ENCODE assay signal across 8 cellular contexts in genomic region chr5:10248378-10249260, GRCh38. TPM values are rescaled to one million over a fixed set of nuclear protein-coding genes. Genes with fewer than 3 reads are reported as not detected.
DNase-seq lines count a peak whose midpoint lies in the region; ATAC-seq lines count a peak whose summit lies in the region.

No MANE protein-coding gene starts in this region.

- H4K8ac ChIP-seq in neuronal stem cell (ENCODE audit: low read depth, low read length), result no peak overlapping the region

- H3K27ac ChIP-seq in neuronal stem cell (replicated peaks; ENCODE audit: low read length), result no peak overlapping the region

- H3K4me2 ChIP-seq in neuronal stem cell (ENCODE audit: insufficient read depth, low read length, poor library complexity, severe bottlenecking), result peak overlapping the region; percentile 53

- peak overlapping the region; percentile 17 for H2AK5ac ChIP-seq in neuronal stem cell (ENCODE audit: low read depth, low read length)

- DNase-seq in G401 (ENCODE audit: low spot score) (peak; percentile 8), NCI-H82 treated with DMSO at 0.1 percent for 48 hours (lab: John Stamatoyannopoulos, UW; ENCODE audit: unreplicated experiment) (peak; percentile 10), neuronal stem cell (ENCODE audit: low spot score) (no peak), COLO668 (lab: John Stamatoyannopoulos, UW; ENCODE audit: unreplicated experiment) (no peak)
- DNase-seq in effector memory CD8-positive, alpha-beta T cell, result no peak
- no peak for DNase-seq in activated effector memory CD4-positive, alpha-beta T cell treated with anti-CD3 and anti-CD28 coated beads, Interleukin-2, amount 50 U/mL, for 16 hours
- DNase-seq in activated effector memory CD4-positive, alpha-beta T cell treated with Interleukin-2 at 50 U/mL for 16 hours, result no peak

- peak overlapping the region; percentile 21 for H3K23ac ChIP-seq in neuronal stem cell (ENCODE audit: low read depth, low read length, poor library complexity)

- no peak overlapping the region for H3K4ac ChIP-seq in neuronal stem cell (ENCODE audit: low read length)

- no peaks in the 10 kb centered on the region for H3K27me3 Mint-ChIP-seq in effector memory CD8-positive, alpha-beta T cell

- H3K79me1 ChIP-seq in neuronal stem cell (ENCODE audit: low read depth, low read length), result peaks cover 5% of the 10 kb centered on the region

- H3K9ac ChIP-seq in neuronal stem cell (ENCODE audit: low read depth, low read length, poor library complexity), result peak overlapping the region; percentile 91

- in situ Hi-C loops in G401 (cut with HindIII; ENCODE audit: low sequenced_read_pairs), result no loop called here

- no peaks in the 10 kb centered on the region for H3K27me3 ChIP-seq in neuronal stem cell (ENCODE audit: control insufficient read depth in 3 of 3, insufficient read depth in 3 of 3, low read depth in 1 of 3, low read length in 3 of 3)

- WGBS in neuronal stem cell (ENCODE audit: extremely low coverage in 2 of 2, insufficient read length in 2 of 2, insufficient replicate concordance in 1 of 2), 2 donors, result no CpG with 5 or more reads among the region's 29 CpGs

- H4K91ac ChIP-seq in neuronal stem cell (ENCODE audit: low read depth, low read length, poor library complexity), result no peak overlapping the region

- no peak overlapping the region for H2BK12ac ChIP-seq in neuronal stem cell (ENCODE audit: low read length)

- no peak overlapping the region for H2BK15ac ChIP-seq in neuronal stem cell (ENCODE audit: low read length)

- H3K4me3 ChIP-seq in neuronal stem cell (ENCODE audit: low read length in 2 of 2), result peak overlapping the region; percentile 53 to 83

- peaks cover 15% of the 10 kb centered on the region for H3K36me3 Mint-ChIP-seq in effector memory CD8-positive, alpha-beta T cell (ENCODE audit: insufficient read depth)

- H3K27ac Mint-ChIP-seq in effector memory CD8-positive, alpha-beta T cell, result peak overlapping the region; percentile 99 to 100

- no peaks in the 10 kb centered on the region for H3K9me3 Mint-ChIP-seq in effector memory CD8-positive, alpha-beta T cell

- H3K4me3 Mint-ChIP-seq in effector memory CD8-positive, alpha-beta T cell, result peak overlapping the region; percentile 86 to 90

- H3K18ac ChIP-seq in neuronal stem cell (ENCODE audit: low read length), result no peak overlapping the region

- ATAC-seq in GM21723 (IDR thresholded peaks at IDR 0.05; ENCODE audit: unreplicated experiment), result peak; percentile 8
- no peak for ATAC-seq in effector memory CD8-positive, alpha-beta T cell (replicated peaks)

- H3K4me1 Mint-ChIP-seq in effector memory CD8-positive, alpha-beta T cell (ENCODE audit: low read depth in 2 of 2), result peaks cover 25 to 30% of the 10 kb centered on the region in 2 donors

- H2BK120ac ChIP-seq in neuronal stem cell (ENCODE audit: low read depth, low read length), result no peak overlapping the region

- H3K36me3 ChIP-seq in neuronal stem cell (replicated peaks in 1 of 2; ENCODE audit: control insufficient read depth in 2 of 2, insufficient read depth in 2 of 2, low read length in 2 of 2), result peaks cover 10 to 25% of the 10 kb centered on the region in 2 donors

- peak overlapping the region; percentile 96 for H2BK5ac ChIP-seq in neuronal stem cell (ENCODE audit: low read length)

- peaks cover 11 to 17% of the 10 kb centered on the region in 2 donors for H3K4me1 ChIP-seq in neuronal stem cell (ENCODE audit: control insufficient read depth in 2 of 2, insufficient read depth in 1 of 2, low read depth in 1 of 2, low read length in 2 of 2)

- no peak overlapping the region for H3K14ac ChIP-seq in neuronal stem cell (ENCODE audit: low read length)

- H3K9me3 ChIP-seq in neuronal stem cell (replicated peaks in 1 of 2; ENCODE audit: control insufficient read depth in 2 of 2, insufficient read depth in 1 of 2, low read depth in 1 of 2, low read length in 2 of 2), result no peaks in the 10 kb centered on the region

- H2AFZ ChIP-seq in neuronal stem cell (ENCODE audit: low read length), result peak overlapping the region; percentile 95

RNA-seq across cellular contexts. Expression of gene ATPSCKMT, which starts 1.1 kb away (rescaled TPM):
- 35.0 and 37.4 TPM in 2 replicates for total RNA-seq in G401 (2014; rRNA removed; shearing (Covaris generic))
- polyA plus RNA-seq in neuronal stem cell (2013, experiment 1 of 2), result 9.8 TPM
- 9.3 TPM for polyA plus RNA-seq in neuronal stem cell (2013, experiment 2 of 2)

RNA-seq across cellular contexts. Expression of gene CCT5, which starts 1.5 kb away (rescaled TPM):
- 735 and 956 TPM in 2 replicates for total RNA-seq in G401 (2014; rRNA removed; shearing (Covaris generic))
- 217 TPM for polyA plus RNA-seq in neuronal stem cell (2013, experiment 1 of 2)
- polyA plus RNA-seq in neuronal stem cell (2013, experiment 2 of 2), result 218 TPM

RNA-seq across cellular contexts. Expression of gene CMBL, which starts 59.1 kb away (rescaled TPM):
- total RNA-seq in G401 (2014; rRNA removed; shearing (Covaris generic)), result 8.3 and 14.6 TPM in 2 replicates
- polyA plus RNA-seq in neuronal stem cell (2013, experiment 1 of 2), result 36.5 TPM
- polyA plus RNA-seq in neuronal stem cell (2013, experiment 2 of 2), result 35.9 TPM

Comparison
In these comparisons a context has a peak if more than half of its experiments do, and no peak if none do; other contexts are left out.
1. DNase-seq: peak in G401 (single experiment) and NCI-H82 treated with DMSO at 0.1 percent for 48 hours (single experiment); none in effector memory CD8-positive, alpha-beta T cell (0 of 3), neuronal stem cell (single experiment), activated effector memory CD4-positive, alpha-beta T cell treated with anti-CD3 and anti-CD28 coated beads, Interleukin-2, amount 50 U/mL, for 16 hours (single experiment), activated effector memory CD4-positive, alpha-beta T cell treated with Interleukin-2 at 50 U/mL for 16 hours (single experiment) and COLO668 (single experiment).